22 cellular contexts compared by ENCODE assay signal in the genomic region with DNA sequence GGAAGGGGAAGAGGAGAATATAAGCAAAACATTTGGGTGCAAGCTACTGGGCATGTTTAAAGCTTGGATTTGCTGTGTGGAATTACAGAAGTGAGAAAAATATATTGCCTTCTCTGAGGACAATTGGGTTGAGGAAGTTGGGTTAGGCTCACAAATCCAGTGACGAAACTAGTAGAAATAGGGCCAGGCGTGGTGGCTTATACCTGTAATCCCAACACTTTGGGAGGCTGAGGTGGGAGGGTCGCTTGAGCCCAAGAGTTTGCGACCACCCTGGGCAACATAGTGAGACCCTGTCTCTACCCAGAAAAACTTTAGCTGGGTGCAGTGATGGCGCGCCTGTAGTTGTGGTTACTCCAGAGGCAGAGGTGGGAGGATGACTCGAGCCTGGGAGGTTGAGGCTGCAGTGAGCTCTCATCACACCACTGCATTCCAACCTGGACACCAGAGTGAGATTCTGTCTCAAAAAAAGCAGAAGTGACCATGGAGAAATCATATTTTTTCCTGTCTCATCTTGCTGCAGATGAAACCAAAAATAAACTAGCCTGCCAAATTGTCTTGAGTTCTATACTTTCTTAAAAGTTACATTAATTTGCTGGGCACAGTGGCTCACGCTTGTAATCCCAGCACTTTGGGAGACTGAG. TPM values are rescaled to one million over a fixed set of nuclear protein-coding genes. Genes with fewer than 3 reads are reported as not detected.
DNase-seq lines count a peak whose midpoint lies in the region; ATAC-seq and TF ChIP-seq lines count a peak whose summit lies in the region.
"Had no signal": no experiment of that assay in that cellular context is flagged by ENCODE, and none has a peak within 500 bp of the region (broad histone marks: within the 10 kb centered on the region; RNA-seq: fewer than 3 reads in every experiment).

No MANE protein-coding gene starts in this region.

- ATAC-seq in stimulated activated memory B cell treated with anti-CD40 and anti-IgM and Interleukin-4, amounts not matched to agents 10 μg/mL and 1 μg/mL and 100 μg/mL, for 72 hours, result no peak
- ATAC-seq in GM19452 (IDR thresholded peaks at IDR 0.05; ENCODE audit: unreplicated experiment), result no peak
- no peak for ATAC-seq in esophagus mucosa
- ATAC-seq: A549; activated T-cell treated with anti-CD3 and anti-CD28 coated beads, Interleukin-2, amount 50 U/mL, for 4 hours; gastroesophageal sphincter; Right ventricle myocardium inferior; T-cell had no signal

- H3K4me3 ChIP-seq in NB4 (ENCODE audit: low read depth, low read length), result no peak overlapping the region
- H3K4me3 ChIP-seq: A549, gastroesophageal sphincter had no signal

- H3K9me3 Mint-ChIP-seq in activated T-cell treated with anti-CD3 and anti-CD28 coated beads, Interleukin-2, amount 50 U/mL, for 24 hours, result no peaks in the 10 kb centered on the region
- H3K9me3 Mint-ChIP-seq in stimulated activated memory B cell treated with anti-CD40 and anti-IgM and Interleukin-4, amounts not matched to agents 10 μg/mL and 1 μg/mL and 100 μg/mL, for 72 hours, result no peaks in the 10 kb centered on the region
- H3K9me3 Mint-ChIP-seq: activated T-cell treated with anti-CD3 and anti-CD28 coated beads, Interleukin-2, amount 50 U/mL, for 4 hours; H9; nephron; T-cell had no signal

- H3K27ac ChIP-seq in epithelial cell of prostate, result peak overlapping the region; percentile 18
- H3K27ac ChIP-seq: A549, gastroesophageal sphincter had no signal

- H3K36me3 Mint-ChIP-seq in activated T-cell treated with anti-CD3 and anti-CD28 coated beads, Interleukin-2, amount 50 U/mL, for 24 hours (ENCODE audit: low read depth), result peaks cover 60% of the 10 kb centered on the region
- peaks cover 25% of the 10 kb centered on the region for H3K36me3 Mint-ChIP-seq in stimulated activated memory B cell treated with anti-CD40 and anti-IgM and Interleukin-4, amounts not matched to agents 10 μg/mL and 1 μg/mL and 100 μg/mL, for 72 hours

- no peak for DNase-seq in activated T-cell treated with anti-CD3 and anti-CD28 coated beads, Interleukin-2, amount 50 U/mL, for 24 hours
- DNase-seq in activated T-cell treated with anti-CD3 and anti-CD28 coated beads, Interleukin-2, amount 50 U/mL, for 1 hour, result no peak
- DNase-seq in NB4 (ENCODE audit: low read depth), result peak; percentile 55
- DNase-seq in epithelial cell of prostate (ENCODE audit: low read depth, low spot score), result no peak
- no peak for DNase-seq in activated CD4-positive, alpha-beta T cell treated with anti-CD3 and anti-CD28 coated beads for 4 hours
- DNase-seq: activated CD4-positive, alpha-beta T cell treated with anti-CD3 and anti-CD28 coated beads, Interleukin-2, amount 50 U/mL, for 48 hours; activated T-cell treated with anti-CD3 and anti-CD28 coated beads, Interleukin-2, amount 50 U/mL, for 4 hours; dermis blood vessel endothelial cell; H9; kidney glomerular epithelial cell; mesendoderm; NCI-H2029 treated with DMSO at 0.1 percent for 48 hours; NCI-H446 treated with DMSO at 0.1 percent for 48 hours; stimulated activated CD4-positive, alpha-beta T cell treated with anti-CD3 and anti-CD28 coated beads, Interleukin-2, amount 100 ng/mL, for 24 hours; T-cell had no signal

- H3K27ac Mint-ChIP-seq in activated T-cell treated with anti-CD3 and anti-CD28 coated beads, Interleukin-2, amount 50 U/mL, for 24 hours, result peak overlapping the region; percentile 64
- H3K27ac Mint-ChIP-seq in stimulated activated memory B cell treated with anti-CD40 and anti-IgM and Interleukin-4, amounts not matched to agents 10 μg/mL and 1 μg/mL and 100 μg/mL, for 72 hours, result peak overlapping the region; percentile 18
- H3K27ac Mint-ChIP-seq: T-cell had no signal

- no peak overlapping the region for H3K4me3 Mint-ChIP-seq in activated T-cell treated with anti-CD3 and anti-CD28 coated beads, Interleukin-2, amount 50 U/mL, for 24 hours
- H3K4me3 Mint-ChIP-seq in stimulated activated memory B cell treated with anti-CD40 and anti-IgM and Interleukin-4, amounts not matched to agents 10 μg/mL and 1 μg/mL and 100 μg/mL, for 72 hours, result no peak overlapping the region
- H3K4me3 Mint-ChIP-seq: activated T-cell treated with anti-CD3 and anti-CD28 coated beads, Interleukin-2, amount 50 U/mL, for 4 hours; H9; nephron; T-cell had no signal

- peaks cover 25% of the 10 kb centered on the region for H3K4me1 Mint-ChIP-seq in activated T-cell treated with anti-CD3 and anti-CD28 coated beads, Interleukin-2, amount 50 U/mL, for 24 hours (ENCODE audit: low read depth)
- H3K4me1 Mint-ChIP-seq in stimulated activated memory B cell treated with anti-CD40 and anti-IgM and Interleukin-4, amounts not matched to agents 10 μg/mL and 1 μg/mL and 100 μg/mL, for 72 hours, result peaks cover 28% of the 10 kb centered on the region
- H3K4me1 Mint-ChIP-seq: nephron had no signal

- no peaks in the 10 kb centered on the region for H3K27me3 Mint-ChIP-seq in activated T-cell treated with anti-CD3 and anti-CD28 coated beads, Interleukin-2, amount 50 U/mL, for 24 hours
- no peaks in the 10 kb centered on the region for H3K27me3 Mint-ChIP-seq in stimulated activated memory B cell treated with anti-CD40 and anti-IgM and Interleukin-4, amounts not matched to agents 10 μg/mL and 1 μg/mL and 100 μg/mL, for 72 hours
- H3K27me3 Mint-ChIP-seq: T-cell had no signal

- TF ChIP-seq POLR2A in NB4 (IDR thresholded peaks at IDR 0.05; ENCODE audit: extremely low read depth, insufficient read length), result no peak

- no peak for TF ChIP-seq CTCF in NB4 (IDR thresholded peaks at IDR 0.05; ENCODE audit: low read depth, low read length)

RNA-seq across cellular contexts. Expression of gene NRBF2, which starts 22.4 kb away (rescaled TPM):
- total RNA-seq in esophagus mucosa, result 17.3 TPM
